In the genomic region with DNA sequence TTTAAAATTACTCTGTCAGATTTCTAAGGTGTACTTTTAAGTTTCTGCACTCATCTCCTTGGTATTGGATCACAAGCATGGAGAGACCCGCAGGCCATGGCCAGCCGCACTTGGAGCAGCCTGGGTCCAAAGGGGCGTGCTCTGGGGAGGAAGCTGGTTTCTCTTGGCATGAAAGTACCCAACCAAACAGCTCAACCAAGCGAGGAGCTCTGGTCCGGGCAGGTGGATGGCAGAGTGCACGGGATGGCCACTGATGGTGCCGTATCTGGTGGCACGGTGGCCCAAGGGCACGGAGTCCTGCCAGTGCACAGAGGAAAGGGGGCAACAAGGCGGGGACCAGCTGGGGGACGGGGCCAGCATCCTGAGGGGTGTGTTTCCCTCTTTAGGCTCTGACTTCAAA, we compare ENCODE assay signal across 25 cellular contexts.
"Had no signal": no experiment of that assay in that cellular context is flagged by ENCODE, and none has a peak within 500 bp of the region (broad histone marks: within the 10 kb centered on the region; RNA-seq: fewer than 3 reads in every experiment).

No MANE protein-coding gene starts in this region.

- H3K4me3 ChIP-seq: breast epithelium, gastrocnemius medialis, left ventricle myocardium inferior, lung, skin epidermis, stomach, thyroid gland had no signal

- H3K27ac Mint-ChIP-seq: activated T-cell treated with anti-CD3 and anti-CD28 coated beads, Interleukin-2, amount 50 U/mL, for 72 hours; natural killer cell treated with Interleukin-12 subunit alpha and Interleukin-12 subunit beta and Interleukin-15 and Interleukin-18, amount 100 ng/mL, for 72 hours; WTC11 had no signal

- ATAC-seq: activated naive CD4-positive, alpha-beta T cell treated with anti-CD3 and anti-CD28 coated beads, Interleukin-2, amount 50 U/mL, for 72 hours; activated T-cell treated with anti-CD3 and anti-CD28 coated beads, Interleukin-2, amount 50 U/mL, for 72 hours; gastrocnemius medialis; natural killer cell treated with Interleukin-12 subunit alpha and Interleukin-12 subunit beta and Interleukin-15 and Interleukin-18, amount 100 ng/mL, for 72 hours; sciatic nerve; WTC11 had no signal

- FAIRE-seq: islet of Langerhans had no signal

- H3K27me3 Mint-ChIP-seq: natural killer cell treated with Interleukin-12 subunit alpha and Interleukin-12 subunit beta and Interleukin-15 and Interleukin-18, amount 100 ng/mL, for 72 hours had no signal

- H3K9me3 ChIP-seq: breast epithelium, gastrocnemius medialis, left ventricle myocardium inferior, neutrophil, stomach, thyroid gland had no signal

- H3K4me3 Mint-ChIP-seq: activated T-cell treated with anti-CD3 and anti-CD28 coated beads, Interleukin-2, amount 50 U/mL, for 72 hours; natural killer cell treated with Interleukin-12 subunit alpha and Interleukin-12 subunit beta and Interleukin-15 and Interleukin-18, amount 100 ng/mL, for 72 hours; WTC11 had no signal

- H3K27me3 ChIP-seq: breast epithelium, gastrocnemius medialis, neutrophil, stomach, thyroid gland had no signal

- DNase-seq: activated CD4-positive, alpha-beta T cell treated with anti-CD3 and anti-CD28 coated beads, Interleukin-2, amount 50 U/mL, for 1 hour; activated naive CD4-positive, alpha-beta T cell; activated T-cell treated with anti-CD3 and anti-CD28 coated beads for 4 hours; activated T-cell treated with anti-CD3 and anti-CD28 coated beads, Interleukin-2, amount 50 U/mL, for 72 hours; central memory CD4-positive, alpha-beta T cell; effector memory CD4-positive, alpha-beta T cell; erythroblast; gastrocnemius medialis; glutamatergic neuron; left ventricle myocardium inferior; mesendoderm; stimulated activated CD4-positive, alpha-beta T cell treated with anti-CD3 and anti-CD28 coated beads, Interleukin-12 subunit alpha, Interleukin-12 subunit beta, amount 100 ng/mL, for 4 hours; stimulated activated CD4-positive, alpha-beta T cell treated with anti-CD3 and anti-CD28 coated beads, Interleukin-4, amount 100 ng/mL, for 1 hour; stomach; T-helper 2 cell had no signal

- H3K4me1 ChIP-seq: breast epithelium, gastrocnemius medialis had no signal

- H3K9me3 Mint-ChIP-seq: activated naive CD4-positive, alpha-beta T cell treated with anti-CD3 and anti-CD28 coated beads, Interleukin-2, amount 50 U/mL, for 72 hours; activated T-cell treated with anti-CD3 and anti-CD28 coated beads, Interleukin-2, amount 50 U/mL, for 72 hours; natural killer cell treated with Interleukin-12 subunit alpha and Interleukin-12 subunit beta and Interleukin-15 and Interleukin-18, amount 100 ng/mL, for 72 hours; WTC11 had no signal

- H3K27ac ChIP-seq: gastrocnemius medialis, left ventricle myocardium inferior, neutrophil, stomach, thyroid gland had no signal

- H3K36me3 ChIP-seq: breast epithelium, gastrocnemius medialis, neutrophil had no signal
